ENCODE assay signal across 7 cellular contexts in genomic region chr4:72348701-72349100, GRCh38.
"Had no signal": no experiment of that assay in that cellular context is flagged by ENCODE, and none has a peak within 500 bp of the region (broad histone marks: within the 10 kb centered on the region; RNA-seq: fewer than 3 reads in every experiment).

No MANE protein-coding gene starts in this region.

- FAIRE-seq: GM12878, GM12891, GM12892, GM18507, GM19239 had no signal

- H3K4me3 ChIP-seq: GM12878 had no signal

- ATAC-seq: GM12878 had no signal

- DNase-seq: GDM1, GF-D8 had no signal
